In the genomic region with DNA sequence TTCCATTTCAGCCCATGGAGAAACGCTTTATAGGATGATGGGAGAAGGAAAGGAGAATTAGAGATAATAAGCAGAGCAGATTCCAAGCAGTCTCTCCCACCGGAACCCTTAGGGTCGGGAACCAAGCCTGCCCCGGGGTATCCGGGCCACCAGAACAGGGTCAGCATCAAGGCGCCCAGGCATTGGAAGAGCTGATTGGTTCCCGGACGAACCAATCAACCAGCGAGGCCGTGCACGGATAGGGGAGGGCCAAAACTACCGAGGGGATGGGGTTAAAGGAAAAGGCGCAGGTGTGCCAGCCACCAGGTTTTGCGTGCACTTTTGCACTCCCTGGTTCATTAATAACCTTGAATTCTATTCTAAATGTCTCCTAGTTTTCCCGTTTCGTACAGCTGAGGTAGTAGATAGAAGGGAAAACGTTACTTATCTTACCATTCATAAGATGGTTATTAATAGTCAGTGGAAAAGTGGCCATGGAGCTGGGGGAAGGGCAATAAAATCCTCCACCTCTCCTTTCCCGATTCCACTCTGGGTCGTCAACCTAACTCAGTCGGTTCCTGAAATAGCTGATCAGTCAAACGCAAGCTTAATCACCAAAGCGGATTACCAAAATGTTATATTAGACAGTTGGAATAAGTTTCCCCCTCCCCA, we compare ENCODE assay signal across 8 cellular contexts. TPM values are rescaled to one million over a fixed set of nuclear protein-coding genes. Genes with fewer than 3 reads are reported as not detected.
A peak's percentile ranks its signal among the peaks of the same experiment; 100 is the strongest.
DNase-seq lines count a peak whose midpoint lies in the region; ATAC-seq lines count a peak whose summit lies in the region.

No MANE protein-coding gene starts in this region.

- peaks cover 48% of the 10 kb centered on the region for H3K27me3 Mint-ChIP-seq in activated CD4-positive, alpha-beta T cell treated with anti-CD3 and anti-CD28 coated beads, Interleukin-2, amount 10 ng/mL, durations not matched to agents 7 days and 5 days
- peaks cover 23% of the 10 kb centered on the region for H3K27me3 Mint-ChIP-seq in memory B cell

- no peaks in the 10 kb centered on the region for H3K9me3 Mint-ChIP-seq in activated CD4-positive, alpha-beta T cell treated with anti-CD3 and anti-CD28 coated beads, Interleukin-2, amount 10 ng/mL, durations not matched to agents 7 days and 5 days
- peaks cover 1% of the 10 kb centered on the region for H3K9me3 Mint-ChIP-seq in memory B cell

- no peak overlapping the region for H3K27ac ChIP-seq in duodenal mucosa (ENCODE audit: low read depth, low read length)
- H3K27ac ChIP-seq in thymus (ENCODE audit: low read depth): no peak overlapping the region

- H3K36me3 ChIP-seq in duodenal mucosa (ENCODE audit: control insufficient read depth in 1 of 2, insufficient read depth in 2 of 2, low read length in 2 of 2): no peaks in the 10 kb centered on the region
- no peaks in the 10 kb centered on the region for H3K36me3 ChIP-seq in thymus (ENCODE audit: control insufficient read depth, insufficient read depth)

- H3K4me3 ChIP-seq in duodenal mucosa (ENCODE audit: low read depth in 1 of 2, low read length in 2 of 2) (peak overlapping the region; percentile 84 to 90), thymus (ENCODE audit: low read length) (peak overlapping the region; percentile 63)

- H3K4me1 Mint-ChIP-seq in activated CD4-positive, alpha-beta T cell treated with anti-CD3 and anti-CD28 coated beads, Interleukin-2, amount 10 ng/mL, durations not matched to agents 7 days and 5 days: peaks cover 7% of the 10 kb centered on the region
- H3K4me1 Mint-ChIP-seq in memory B cell: peaks cover 10% of the 10 kb centered on the region

- H3K27me3 ChIP-seq in duodenal mucosa (ENCODE audit: control insufficient read depth in 1 of 2, insufficient read depth in 2 of 2, low read length in 2 of 2): peaks cover 4 to 5% of the 10 kb centered on the region in 2 donors
- H3K27me3 ChIP-seq in thymus (ENCODE audit: control insufficient read depth, insufficient read depth): peaks cover 11% of the 10 kb centered on the region

- POLR2A ChIA-PET in activated CD4-positive, alpha-beta T cell treated with anti-CD3 and anti-CD28 coated beads, Interleukin-2, amount 10 ng/mL, durations not matched to agents 7 days and 5 days (lab: Charles Lee): no interaction called here

- ATAC-seq in memory B cell (ENCODE audit: low read depth) (no peak), HG02973 (IDR thresholded peaks at IDR 0.05; ENCODE audit: unreplicated experiment) (no peak), HG03571 (IDR thresholded peaks at IDR 0.05; ENCODE audit: unreplicated experiment) (no peak)

- 2% methylated on average over 22 of the region's 22 CpGs for WGBS in thymus

- H3K36me3 Mint-ChIP-seq in activated CD4-positive, alpha-beta T cell treated with anti-CD3 and anti-CD28 coated beads, Interleukin-2, amount 10 ng/mL, durations not matched to agents 7 days and 5 days (ENCODE audit: low read depth): no peaks in the 10 kb centered on the region
- H3K36me3 Mint-ChIP-seq in memory B cell: no peaks in the 10 kb centered on the region

- H3K4me1 ChIP-seq in duodenal mucosa (ENCODE audit: control insufficient read depth in 1 of 2, insufficient read depth in 2 of 2, low read length in 2 of 2) (peaks cover 9 to 11% of the 10 kb centered on the region in 2 donors), thymus (ENCODE audit: control insufficient read depth, insufficient read depth, low read length) (peaks cover 7% of the 10 kb centered on the region)

- DNase-seq in activated CD4-positive, alpha-beta T cell treated with anti-CD3 and anti-CD28 coated beads, Interleukin-2, amount 10 ng/mL, durations not matched to agents 7 days and 5 days: no peak
- no peak for DNase-seq in activated CD4-positive, alpha-beta T cell treated with anti-CD3 and anti-CD28 coated beads for 4 hours
- peak; percentile 86 for DNase-seq in NCI-H774 (lab: John Stamatoyannopoulos, UW)
- DNase-seq in memory B cell (ENCODE audit: low spot score in 2 of 2): no peak

- H3K9ac ChIP-seq in duodenal mucosa (ENCODE audit: low read depth in 1 of 2, low read length in 2 of 2): peak overlapping the region; percentile 52 to 69

- CTCF ChIA-PET in activated CD4-positive, alpha-beta T cell treated with anti-CD3 and anti-CD28 coated beads, Interleukin-2, amount 10 ng/mL, durations not matched to agents 7 days and 5 days (lab: Charles Lee): no interaction called here

- peak overlapping the region; percentile 71 for H3K4me3 Mint-ChIP-seq in activated CD4-positive, alpha-beta T cell treated with anti-CD3 and anti-CD28 coated beads, Interleukin-2, amount 10 ng/mL, durations not matched to agents 7 days and 5 days
- peak overlapping the region; percentile 79 for H3K4me3 Mint-ChIP-seq in memory B cell

- no peak overlapping the region for H3K27ac Mint-ChIP-seq in activated CD4-positive, alpha-beta T cell treated with anti-CD3 and anti-CD28 coated beads, Interleukin-2, amount 10 ng/mL, durations not matched to agents 7 days and 5 days
- H3K27ac Mint-ChIP-seq in memory B cell: no peak overlapping the region

- no peaks in the 10 kb centered on the region for H3K9me3 ChIP-seq in duodenal mucosa (ENCODE audit: control insufficient read depth in 1 of 2, low read length in 2 of 2)
- no peaks in the 10 kb centered on the region for H3K9me3 ChIP-seq in thymus (ENCODE audit: control insufficient read depth)

RNA-seq across cellular contexts. Expression of a gene that starts 1.6 kb away (rescaled TPM):
- total RNA-seq in activated CD4-positive, alpha-beta T cell treated with anti-CD3 and anti-CD28 coated beads, Interleukin-2, amount 10 ng/mL, durations not matched to agents 7 days and 5 days: not detected
- 7.8 TPM for polyA plus RNA-seq in thymus
